Comparison of ENCODE assay signal across 13 cellular contexts in the genomic region with DNA sequence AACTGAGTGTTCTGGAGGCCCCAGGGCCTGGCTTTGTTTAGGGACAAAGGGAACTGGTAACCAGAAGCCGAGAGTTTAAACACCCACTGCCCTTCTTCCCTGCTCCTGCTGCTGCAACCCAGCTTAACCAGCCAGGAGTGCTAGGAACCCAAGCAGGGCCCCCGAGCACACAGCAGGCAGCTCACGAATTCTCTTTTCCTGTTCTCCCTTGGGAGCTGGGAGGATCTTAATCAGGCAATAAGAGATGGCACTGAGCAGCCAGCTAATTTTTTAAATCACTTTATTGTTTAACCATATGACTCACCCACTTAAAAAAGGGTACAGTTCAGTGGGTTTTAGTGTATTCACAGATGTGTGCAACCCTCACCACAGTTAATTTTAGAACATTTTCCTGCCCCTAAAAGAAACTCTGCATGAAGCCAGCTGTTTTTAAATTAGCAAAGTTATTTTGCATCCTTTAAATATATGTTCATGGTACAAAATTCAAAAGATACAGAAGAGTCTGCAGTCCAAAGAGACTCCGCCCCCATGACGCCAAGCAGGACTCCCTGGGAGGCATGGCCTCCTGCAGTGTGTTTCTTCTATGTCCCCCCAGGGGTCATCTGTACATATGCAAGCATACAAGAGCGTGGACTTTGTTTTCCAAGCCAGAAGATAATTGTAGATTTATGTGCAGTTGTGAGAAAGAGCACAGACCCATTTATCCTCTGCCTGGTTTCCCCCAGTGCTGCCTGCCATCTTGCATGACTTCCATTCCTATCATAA.
DNase-seq lines count a peak whose midpoint lies in the region; ATAC-seq and TF ChIP-seq lines count a peak whose summit lies in the region.
"Had no signal": no experiment of that assay in that cellular context is flagged by ENCODE, and none has a peak within 500 bp of the region (broad histone marks: within the 10 kb centered on the region; RNA-seq: fewer than 3 reads in every experiment).

No MANE protein-coding gene starts in this region.

- no peak overlapping the region for H3K4me3 ChIP-seq in HEK293 (ENCODE audit: low read depth, low read length)
- H3K4me3 ChIP-seq: skin epidermis had no signal

- POLR2A ChIA-PET in HEK293 (lab: Yijun Ruan, JAX), result interaction anchor here (0.8 kb wide), 1 partner anchor 18 kb away, joined by 3 read pairs; no protein-coding TSS in a partner anchor

- DNase-seq in AG09319 (ENCODE audit: extremely low read depth, low read depth), result peak; percentile 10
- DNase-seq in NCI-H82 (lab: John Stamatoyannopoulos, UW), result peak; percentile 37
- peak; percentile 89 for DNase-seq in foreskin melanocyte
- DNase-seq in KBM-7, result no peak
- DNase-seq: activated T-cell treated with anti-CD3 and anti-CD28 coated beads, Interleukin-2, amount 50 U/mL, for 1 hour; CD8-positive, alpha-beta memory T cell; kidney glomerular epithelial cell; stimulated activated naive CD8-positive, alpha-beta T cell treated with anti-CD3 and anti-CD28 coated beads, Interleukin-15, amount 100 ng/mL, for 72 hours had no signal

- CTCF ChIA-PET in HEK293 (lab: Yijun Ruan, JAX), result interaction anchor here (0.6 to 1.1 kb wide), 5 partner anchors 30 to 184 kb away, joined by 3 to 4 read pairs (median 4); no protein-coding TSS in a partner anchor

- peaks cover 0 to 27% of the 10 kb centered on the region in 2 experiments; a peak in 2 of 3 replicates for H3K36me3 ChIP-seq in HEK293 (ENCODE audit: control insufficient read depth in 2 of 2, insufficient read depth in 1 of 2, low read length in 2 of 2)

- peak overlapping the region; percentile 71 for H3K27ac ChIP-seq in HEK293 (ENCODE audit: extremely low read depth, low read depth, low read length)

- no peak for TF ChIP-seq CTCF in AG09319 (IDR thresholded peaks at IDR 0.05; ENCODE audit: low read depth, low read length)
- TF ChIP-seq CTCF in HEK293 (tag by site-specific recombination; IDR thresholded peaks at IDR 0.05), result no peak

- H3K4me1 ChIP-seq in HEK293 (ENCODE audit: control insufficient read depth, insufficient read depth, low read length), result peaks cover 11% of the 10 kb centered on the region; the same call in 1 of the 2 replicates

- H3K9me3 ChIP-seq in HEK293 (ENCODE audit: control insufficient read depth, insufficient read depth, low read depth, low read length), result no peaks in the 10 kb centered on the region

- in situ Hi-C loops in KBM-7 (cut with MboI; ENCODE audit: low pct_unique_long_range_greater_than_20kb, low sequenced_read_pairs), result no loop called here

- ATAC-seq in HG02884 (IDR thresholded peaks at IDR 0.05; ENCODE audit: unreplicated experiment), result no peak
- ATAC-seq in GM21515 (IDR thresholded peaks at IDR 0.05; ENCODE audit: unreplicated experiment), result no peak
- ATAC-seq in GM18907 (IDR thresholded peaks at IDR 0.05; ENCODE audit: unreplicated experiment), result no peak
- ATAC-seq: stimulated activated naive CD8-positive, alpha-beta T cell treated with anti-CD3 and anti-CD28 coated beads, Interleukin-15, amount 100 ng/mL, for 72 hours had no signal

TF ChIP-seq in HEK293, 187 proteins besides CTCF, POLR2A, EP300 and RAD21 (continues in another document):
- TF ChIP-seq ZNF335 (tag by site-specific recombination; conservative IDR thresholded peaks at IDR 0.05), result 0 out of 2 replicates have a peak, but pooled peaks have one; percentile 34
- peak; percentile 94 for TF ChIP-seq IKZF3 (tag by site-specific recombination; IDR thresholded peaks at IDR 0.05)
- peak; percentile 99 for TF ChIP-seq GLIS1 (tag by site-specific recombination; IDR thresholded peaks at IDR 0.05)
- TF ChIP-seq, protein P1, sequence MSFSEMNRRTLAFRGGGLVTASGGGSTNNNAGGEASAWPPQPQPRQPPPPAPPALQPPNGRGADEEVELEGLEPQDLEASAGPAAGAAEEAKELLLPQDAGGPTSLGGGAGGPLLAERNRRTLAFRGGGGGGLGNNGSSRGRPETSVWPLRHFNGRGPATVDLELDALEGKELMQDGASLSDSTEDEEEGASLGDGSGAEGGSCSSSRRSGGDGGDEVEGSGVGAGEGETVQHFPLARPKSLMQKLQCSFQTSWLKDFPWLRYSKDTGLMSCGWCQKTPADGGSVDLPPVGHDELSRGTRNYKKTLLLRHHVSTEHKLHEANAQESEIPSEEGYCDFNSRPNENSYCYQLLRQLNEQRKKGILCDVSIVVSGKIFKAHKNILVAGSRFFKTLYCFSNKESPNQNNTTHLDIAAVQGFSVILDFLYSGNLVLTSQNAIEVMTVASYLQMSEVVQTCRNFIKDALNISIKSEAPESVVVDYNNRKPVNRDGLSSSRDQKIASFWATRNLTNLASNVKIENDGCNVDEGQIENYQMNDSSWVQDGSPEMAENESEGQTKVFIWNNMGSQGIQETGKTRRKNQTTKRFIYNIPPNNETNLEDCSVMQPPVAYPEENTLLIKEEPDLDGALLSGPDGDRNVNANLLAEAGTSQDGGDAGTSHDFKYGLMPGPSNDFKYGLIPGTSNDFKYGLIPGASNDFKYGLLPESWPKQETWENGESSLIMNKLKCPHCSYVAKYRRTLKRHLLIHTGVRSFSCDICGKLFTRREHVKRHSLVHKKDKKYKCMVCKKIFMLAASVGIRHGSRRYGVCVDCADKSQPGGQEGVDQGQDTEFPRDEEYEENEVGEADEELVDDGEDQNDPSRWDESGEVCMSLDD (tag by site-specific recombination; IDR thresholded peaks at IDR 0.05), result no peak
- peak; percentile 35; the same call in 1 of the 2 replicates for TF ChIP-seq ZNF843 (tag by site-specific recombination; IDR thresholded peaks at IDR 0.05)
- peak; percentile 87 for TF ChIP-seq WT1 (tag by site-specific recombination; IDR thresholded peaks at IDR 0.05)
- TF ChIP-seq ZNF23 (tag by site-specific recombination; IDR thresholded peaks at IDR 0.05; ENCODE audit: borderline replicate concordance), result no peak
- TF ChIP-seq ZNF391 (tag by site-specific recombination; IDR thresholded peaks at IDR 0.05; ENCODE audit: borderline replicate concordance, low read depth), result no peak
- TF ChIP-seq ZSCAN18 (tag by site-specific recombination; IDR thresholded peaks at IDR 0.05), result no peak
- TF ChIP-seq, protein P2, sequence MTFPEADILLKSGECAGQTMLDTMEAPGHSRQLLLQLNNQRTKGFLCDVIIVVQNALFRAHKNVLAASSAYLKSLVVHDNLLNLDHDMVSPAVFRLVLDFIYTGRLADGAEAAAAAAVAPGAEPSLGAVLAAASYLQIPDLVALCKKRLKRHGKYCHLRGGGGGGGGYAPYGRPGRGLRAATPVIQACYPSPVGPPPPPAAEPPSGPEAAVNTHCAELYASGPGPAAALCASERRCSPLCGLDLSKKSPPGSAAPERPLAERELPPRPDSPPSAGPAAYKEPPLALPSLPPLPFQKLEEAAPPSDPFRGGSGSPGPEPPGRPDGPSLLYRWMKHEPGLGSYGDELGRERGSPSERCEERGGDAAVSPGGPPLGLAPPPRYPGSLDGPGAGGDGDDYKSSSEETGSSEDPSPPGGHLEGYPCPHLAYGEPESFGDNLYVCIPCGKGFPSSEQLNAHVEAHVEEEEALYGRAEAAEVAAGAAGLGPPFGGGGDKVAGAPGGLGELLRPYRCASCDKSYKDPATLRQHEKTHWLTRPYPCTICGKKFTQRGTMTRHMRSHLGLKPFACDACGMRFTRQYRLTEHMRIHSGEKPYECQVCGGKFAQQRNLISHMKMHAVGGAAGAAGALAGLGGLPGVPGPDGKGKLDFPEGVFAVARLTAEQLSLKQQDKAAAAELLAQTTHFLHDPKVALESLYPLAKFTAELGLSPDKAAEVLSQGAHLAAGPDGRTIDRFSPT (tag by site-specific recombination; IDR thresholded peaks at IDR 0.05), result peak; percentile 19; the same call in 1 of the 2 replicates
- no peak for TF ChIP-seq ZBTB7A (tag by site-specific recombination; IDR thresholded peaks at IDR 0.05; ENCODE audit: low read depth)
- TF ChIP-seq PRDM6 (tag by site-specific recombination; IDR thresholded peaks at IDR 0.05), result peak; percentile 97
- no peak for TF ChIP-seq ZNF670 (tag by site-specific recombination; IDR thresholded peaks at IDR 0.05; ENCODE audit: low read depth)
- TF ChIP-seq, protein P3, sequence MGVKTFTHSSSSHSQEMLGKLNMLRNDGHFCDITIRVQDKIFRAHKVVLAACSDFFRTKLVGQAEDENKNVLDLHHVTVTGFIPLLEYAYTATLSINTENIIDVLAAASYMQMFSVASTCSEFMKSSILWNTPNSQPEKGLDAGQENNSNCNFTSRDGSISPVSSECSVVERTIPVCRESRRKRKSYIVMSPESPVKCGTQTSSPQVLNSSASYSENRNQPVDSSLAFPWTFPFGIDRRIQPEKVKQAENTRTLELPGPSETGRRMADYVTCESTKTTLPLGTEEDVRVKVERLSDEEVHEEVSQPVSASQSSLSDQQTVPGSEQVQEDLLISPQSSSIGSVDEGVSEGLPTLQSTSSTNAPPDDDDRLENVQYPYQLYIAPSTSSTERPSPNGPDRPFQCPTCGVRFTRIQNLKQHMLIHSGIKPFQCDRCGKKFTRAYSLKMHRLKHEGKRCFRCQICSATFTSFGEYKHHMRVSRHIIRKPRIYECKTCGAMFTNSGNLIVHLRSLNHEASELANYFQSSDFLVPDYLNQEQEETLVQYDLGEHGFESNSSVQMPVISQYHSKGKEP (tag by site-specific recombination; IDR thresholded peaks at IDR 0.05), result no peak
